Comparison of ENCODE assay signal across 15 cellular contexts in genomic region chr17:17667231-17667630, GRCh38. TPM values are rescaled to one million over a fixed set of nuclear protein-coding genes. Genes with fewer than 3 reads are reported as not detected.
DNase-seq lines count a peak whose midpoint lies in the region; ATAC-seq, FAIRE-seq and TF ChIP-seq lines count a peak whose summit lies in the region.
"Had no signal": no experiment of that assay in that cellular context is flagged by ENCODE, and none has a peak within 500 bp of the region (broad histone marks: within the 10 kb centered on the region; RNA-seq: fewer than 3 reads in every experiment).

No MANE protein-coding gene starts in this region.

- H4K20me1 ChIP-seq in HepG2 (ENCODE audit: insufficient read depth, low read length) (no peaks in the 10 kb centered on the region), OCI-LY7 (ENCODE audit: insufficient read depth, low read length) (no peaks in the 10 kb centered on the region), H1 (replicated peaks in 1 of 2; ENCODE audit: control insufficient read depth in 1 of 2, insufficient read depth in 2 of 2, low read length in 2 of 2) (no peaks in the 10 kb centered on the region)

- no peaks in the 10 kb centered on the region for H3K23me2 ChIP-seq in H1 (ENCODE audit: low read depth, low read length)

- no peaks in the 10 kb centered on the region for H3K79me2 ChIP-seq in HepG2 (ENCODE audit: insufficient read depth, low read length)
- no peaks in the 10 kb centered on the region for H3K79me2 ChIP-seq in OCI-LY7 (ENCODE audit: insufficient read depth, low read depth, low read length)
- no peaks in the 10 kb centered on the region for H3K79me2 ChIP-seq in H1 (ENCODE audit: control insufficient read depth in 1 of 2, insufficient read depth in 2 of 2, low read length in 2 of 2)

- H3K4me2 ChIP-seq in HepG2 (ENCODE audit: low read depth, low read length) (peak overlapping the region; percentile 73; the same call in 1 of the 2 replicates), OCI-LY7 (ENCODE audit: low read length) (peak overlapping the region; percentile 15; the same call in 1 of the 2 replicates), H1 (ENCODE audit: insufficient read depth in 1 of 2, low read depth in 2 of 2, low read length in 2 of 2) (no peak overlapping the region)
- H3K4me2 ChIP-seq: GM23338 had no signal

- H3K9ac ChIP-seq in HepG2 (ENCODE audit: insufficient read depth, low read depth, low read length) (no peak overlapping the region), H1 (replicated peaks in 1 of 4; ENCODE audit: extremely low read depth in 1 of 4, low read depth in 3 of 4, low read length in 3 of 4) (no peak overlapping the region)

- BruUV-seq in HepG2 (replicated peaks; lab: Mats Ljungman, UMichigan) (no TSS peak), OCI-LY7 (replicated peaks; lab: Mats Ljungman, UMichigan) (no TSS peak)

- intact Hi-C loops in HepG2 (cut with micrococcal nuclease; ENCODE audit: unreplicated experiment) (loop anchor here (10.0 kb wide), 1 partner anchor 58 kb away; no protein-coding TSS in a partner anchor), right lobe of liver (cut with DNase I) (loop anchor here in 1 of 2 donors (10.0 kb wide), 1 partner anchor 358 kb away; no protein-coding TSS in a partner anchor), OCI-LY7 (cut with micrococcal nuclease; ENCODE audit: unreplicated experiment) (no loop called here)

- peaks cover 93% of the 10 kb centered on the region for H3K4me1 ChIP-seq in HepG2 (ENCODE audit: insufficient read depth, low read length)
- no peaks in the 10 kb centered on the region for H3K4me1 ChIP-seq in right lobe of liver
- H3K4me1 ChIP-seq in OCI-LY7 (ENCODE audit: insufficient read depth, low read length, poor library complexity, severe bottlenecking): peaks cover 80% of the 10 kb centered on the region
- H3K4me1 ChIP-seq in H1 (replicated peaks in 1 of 4; ENCODE audit: control insufficient read depth in 3 of 4, insufficient read depth in 4 of 4, low read length in 3 of 4): peaks cover 0 to 8% (median 6%) of the 10 kb centered on the region in 4 experiments; a peak in 6 of 7 replicates

- H2BK5ac ChIP-seq in H1 (ENCODE audit: low read depth, low read length): no peak overlapping the region

- no peak overlapping the region for H2BK20ac ChIP-seq in H1 (ENCODE audit: low read length)

- H3K23ac ChIP-seq in H1 (ENCODE audit: insufficient read length): no peak overlapping the region

- no peaks in the 10 kb centered on the region for H3K36me3 ChIP-seq in HepG2 (replicated peaks in 1 of 2; ENCODE audit: control insufficient read depth in 1 of 2, insufficient read depth in 2 of 2, low read length in 2 of 2)
- H3K36me3 ChIP-seq in right lobe of liver: no peaks in the 10 kb centered on the region
- H3K36me3 ChIP-seq in OCI-LY7 (ENCODE audit: insufficient read depth, low read length): no peaks in the 10 kb centered on the region
- no peaks in the 10 kb centered on the region for H3K36me3 ChIP-seq in H1 (ENCODE audit: control insufficient read depth in 2 of 4, insufficient read depth in 4 of 4, low read length in 3 of 4)

- no peaks in the 10 kb centered on the region for H3K9me3 ChIP-seq in HepG2 (ENCODE audit: low read length)
- H3K9me3 ChIP-seq in right lobe of liver: no peaks in the 10 kb centered on the region
- H3K9me3 ChIP-seq in OCI-LY7 (ENCODE audit: low read length): no peaks in the 10 kb centered on the region
- no peaks in the 10 kb centered on the region for H3K9me3 ChIP-seq in H1 (ENCODE audit: insufficient read depth in 2 of 2, low read depth in 1 of 2, low read length in 1 of 2)

- H4K91ac ChIP-seq in H1 (replicated peaks; ENCODE audit: insufficient read length, low read length): no peak overlapping the region

- no peak overlapping the region for H4K5ac ChIP-seq in H1 (ENCODE audit: insufficient read length, low read depth, low read length)

- TF ChIP-seq POLR2A in HepG2 (IDR thresholded peaks at IDR 0.05; ENCODE audit: insufficient read depth in 1 of 2, low read depth in 2 of 2, low read length in 2 of 2) (no peak), right lobe of liver (IDR thresholded peaks at IDR 0.05) (no peak), H1 (IDR thresholded peaks at IDR 0.05; ENCODE audit: control extremely low read depth in 1 of 2, low read depth in 2 of 2, low read length in 2 of 2) (no peak)

- TF ChIP-seq EP300 in HepG2 (IDR thresholded peaks at IDR 0.05; ENCODE audit: low read depth in 2 of 2, low read length in 2 of 2) (no peak), HepG2 (CRISPR knock-in tag; IDR thresholded peaks at IDR 0.05; ENCODE audit: borderline replicate concordance) (no peak), H1 (IDR thresholded peaks at IDR 0.05; ENCODE audit: borderline replicate concordance in 1 of 2, low read depth in 2 of 2, low read length in 2 of 2) (no peak)

- no peaks in the 10 kb centered on the region for H3K79me1 ChIP-seq in H1 (ENCODE audit: low read depth, low read length)

- no peak overlapping the region for H3K56ac ChIP-seq in H1 (replicated peaks; ENCODE audit: insufficient read length, low read depth, low read length)

- no peak overlapping the region for H3K27ac ChIP-seq in HepG2 (ENCODE audit: extremely low read length, insufficient read depth, low read length)
- H3K27ac ChIP-seq in right lobe of liver: no peak overlapping the region
- no peak overlapping the region for H3K27ac ChIP-seq in OCI-LY7 (ENCODE audit: low read depth, low read length, poor library complexity, severe bottlenecking)
- no peak overlapping the region for H3K27ac ChIP-seq in H1 (ENCODE audit: low read depth, low read length)
- H3K27ac ChIP-seq: C4-2B had no signal

- H2AFZ ChIP-seq in HepG2 (ENCODE audit: low read length) (no peak overlapping the region), OCI-LY7 (ENCODE audit: low read length) (peak overlapping the region; percentile 7; the same call in 1 of the 2 replicates), H1 (ENCODE audit: low read length) (no peak overlapping the region)
- H2AFZ ChIP-seq: GM23338 had no signal

- CTCF ChIA-PET in HepG2 (lab: Yijun Ruan, JAX; ENCODE audit: low intra/inter-chr PET ratio, low total read pairs): no interaction called here
- CTCF ChIA-PET in OCI-LY7 (lab: Charles Lee; ENCODE audit: unreplicated experiment): interaction anchor here (0.5 kb wide), 1 partner anchor 301 kb away, joined by 3 read pairs; no protein-coding TSS in a partner anchor
- CTCF ChIA-PET in H1 (lab: Charles Lee; ENCODE audit: partially characterized antibody): interaction anchor here (0.9 to 2.3 kb wide), 2 partner anchors 12 to 212 kb away, joined by 3 to 15 read pairs; no protein-coding TSS in a partner anchor

- ATAC-seq in HepG2 (no peak), right lobe of liver (no peak), GM21390 (IDR thresholded peaks at IDR 0.05; ENCODE audit: unreplicated experiment) (no peak), HG03095 (IDR thresholded peaks at IDR 0.05; ENCODE audit: unreplicated experiment) (no peak)
- ATAC-seq: GM12878, GM23338 had no signal

- H3K27me3 ChIP-seq in HepG2 (ENCODE audit: control insufficient read depth in 1 of 2, insufficient read depth in 2 of 2, low read length in 2 of 2): peaks cover 0 to 16% of the 10 kb centered on the region in 2 experiments; a peak in 2 of 5 replicates
- no peaks in the 10 kb centered on the region for H3K27me3 ChIP-seq in right lobe of liver
- H3K27me3 ChIP-seq in H1 (replicated peaks in 1 of 4; ENCODE audit: control insufficient read depth in 3 of 4, extremely low read depth in 1 of 4, insufficient read depth in 3 of 4, low read length in 3 of 4): peaks cover 0 to 6% (median 0%) of the 10 kb centered on the region in 4 experiments; a peak in 3 of 7 replicates

- H3K4me3 ChIP-seq in HepG2 (replicated peaks in 1 of 3; ENCODE audit: insufficient read depth in 1 of 3, low read depth in 2 of 3, low read length in 3 of 3) (no peak overlapping the region; a peak in 1 of 6 replicates), right lobe of liver (no peak overlapping the region), OCI-LY7 (ENCODE audit: low read depth, low read length, poor library complexity, severe bottlenecking) (no peak overlapping the region), H1 (ENCODE audit: extremely low read depth in 1 of 4, insufficient read depth in 2 of 4, low read depth in 3 of 4, low read length in 4 of 4) (no peak overlapping the region)
- H3K4me3 ChIP-seq: GM12878, GM23338 had no signal

- WGBS in HepG2 (ENCODE audit: low lambda C conversion rate): 0% methylated on average over 2 of the region's 2 CpGs
- WGBS in right lobe of liver (ENCODE audit: insufficient coverage, low coverage, low lambda C conversion rate, missing lambda C conversion rate): 50% methylated on average over 1 of the region's 2 CpGs
- WGBS in H1 (ENCODE audit: extremely low coverage in 1 of 2, insufficient coverage in 1 of 2, insufficient read length in 1 of 2, insufficient replicate concordance in 2 of 2, low coverage in 1 of 2, low lambda C conversion rate in 2 of 2, missing lambda C conversion rate in 1 of 2), 2 experiments: 67% methylated on average over 2 of the region's 2 CpGs; no CpG with 5 or more reads in 1 of the 2 experiments

- H2BK12ac ChIP-seq in H1 (ENCODE audit: low read depth, low read length): no peak overlapping the region

- no peak overlapping the region for H2BK15ac ChIP-seq in H1 (ENCODE audit: low read length)

- DNase-seq in HepG2 (ENCODE audit: low spot score) (no peak), right lobe of liver (no peak), OCI-LY7 (ENCODE audit: low spot score) (peak; percentile 48), H1 (ENCODE audit: low read depth in 1 of 2, low spot score in 2 of 2) (no peak), HPDE6-E6E7 (ENCODE audit: extremely low spot score) (no peak)
- DNase-seq in stimulated activated CD8-positive, alpha-beta memory T cell treated with anti-CD3 and anti-CD28 coated beads, Interleukin-4, amount 100 ng/mL, for 48 hours: no peak
- DNase-seq: ACHN; CD4-positive, alpha-beta memory T cell; DMS79; H9 had no signal

- H2BK120ac ChIP-seq in H1 (replicated peaks; ENCODE audit: low read depth, low read length): no peak overlapping the region

- no peak for FAIRE-seq in HepG2 (lab: Jason Lieb, UNC)
- no peak for FAIRE-seq in H1 (lab: Jason Lieb, UNC)
- FAIRE-seq: GM12878 had no signal

- no peaks in the 10 kb centered on the region for H3K9me2 ChIP-seq in OCI-LY7 (ENCODE audit: insufficient read depth, low read length)

- no peak overlapping the region for H3K14ac ChIP-seq in H1 (ENCODE audit: insufficient read length)

- no peak for TF ChIP-seq RAD21 in HepG2 (CRISPR knock-in tag; IDR thresholded peaks at IDR 0.05)
- TF ChIP-seq RAD21 in H1 (IDR thresholded peaks at IDR 0.05 in 1 of 2, conservative IDR thresholded peaks at IDR 0.05 in 1 of 2; ENCODE audit: low read depth in 2 of 2, low read length in 2 of 2): no peak

- TF ChIP-seq CTCF in HepG2 (CRISPR knock-in tag; IDR thresholded peaks at IDR 0.05) (no peak), right lobe of liver (IDR thresholded peaks at IDR 0.05) (no peak), OCI-LY7 (conservative IDR thresholded peaks at IDR 0.05; ENCODE audit: low read length) (no peak), H1 (IDR thresholded peaks at IDR 0.05; ENCODE audit: control extremely low read depth in 1 of 3, insufficient read depth in 1 of 3, low read depth in 1 of 3, low read length in 3 of 3) (no peak)

- H4K8ac ChIP-seq in H1 (ENCODE audit: extremely low read depth, insufficient read depth, low read length): no peak overlapping the region

- in situ Hi-C loops in HepG2 (cut with HindIII; ENCODE audit: extremely low pct_ligation_motif_present, low pct_unique_long_range_greater_than_20kb): no loop called here

- no peak overlapping the region for H3K4ac ChIP-seq in H1 (replicated peaks; ENCODE audit: insufficient read length, low read depth, low read length)

- H2AK5ac ChIP-seq in H1 (ENCODE audit: low read depth, low read length): 0 out of 2 replicates have a peak overlapping the region, but pooled peaks have one; percentile 24

- no peak overlapping the region for H3K18ac ChIP-seq in H1 (ENCODE audit: extremely low read depth, low read length)

- POLR2A ChIA-PET in HepG2 (lab: Yijun Ruan, JAX) (interaction anchor here (0.9 kb wide), 1 partner anchor 387 kb away, joined by 3 read pairs; no protein-coding TSS in a partner anchor), OCI-LY7 (lab: Charles Lee) (interaction anchor here (0.6 kb wide), 1 partner anchor 126 kb away, joined by 3 read pairs; no protein-coding TSS in a partner anchor), H1 (lab: Charles Lee; ENCODE audit: partially characterized antibody) (no interaction called here)

RNA-seq across cellular contexts. Expression of gene RAI1, which starts 14.0 kb away (rescaled TPM):
- 5.1 and 5.2 TPM in 2 replicates for total RNA-seq in HepG2 (2016; rRNA removed; fragmentation: Illumina TruSeq; extraction: Trizol)
- 2.6 and 3.4 TPM in 2 replicates for total RNA-seq in HepG2 (2016; cell fraction: cytosol; rRNA removed; fragmentation: Illumina TruSeq; extraction: Trizol; ENCODE audit: low read depth)
- total RNA-seq in HepG2 (2016; cell fraction: insoluble cytoplasmic fraction; rRNA removed; fragmentation: Illumina TruSeq; extraction: Trizol): 5.2 and 5.4 TPM in 2 replicates
- total RNA-seq in HepG2 (2016; cell fraction: membrane; rRNA removed; fragmentation: Illumina TruSeq; extraction: Trizol): 4.3 and 5.6 TPM in 2 replicates
- 7.2 and 9.2 TPM in 2 replicates for total RNA-seq in HepG2 (2016; cell fraction: nucleus; rRNA removed; fragmentation: Illumina TruSeq; extraction: Trizol)
- polyA plus RNA-seq in HepG2 (2011; rRNA removed): 3.4 and 3.9 TPM in 2 replicates
- polyA plus RNA-seq in HepG2 (2011; cell fraction: cytosol; rRNA removed): 1.9 and 2.7 TPM in 2 replicates
- polyA plus RNA-seq in HepG2 (2011; cell fraction: nucleus; rRNA removed): 15.5 and 22.7 TPM in 2 replicates
- polyA plus RNA-seq in HepG2 (2012): 6.0 and 9.1 TPM in 2 replicates
- polyA plus RNA-seq in HepG2 (2016; cell fraction: cytosol; fragmentation: Illumina TruSeq; extraction: Trizol; ENCODE audit: low read depth): 3.8 and 4.7 TPM in 2 replicates
- 8.3 and 10.1 TPM in 2 replicates for polyA plus RNA-seq in HepG2 (2016; cell fraction: insoluble cytoplasmic fraction; fragmentation: Illumina TruSeq; extraction: Trizol; ENCODE audit: low read depth)
- 5.1 and 5.2 TPM in 2 replicates for polyA plus RNA-seq in HepG2 (2016; cell fraction: membrane; fragmentation: Illumina TruSeq; extraction: Trizol; ENCODE audit: low read depth)
- 24.6 and 26.3 TPM in 2 replicates for polyA plus RNA-seq in HepG2 (2016; cell fraction: nucleus; fragmentation: Illumina TruSeq; extraction: Trizol; ENCODE audit: insufficient read depth, low read depth)
- polyA minus RNA-seq in HepG2 (2011; rRNA and poly(A)+ RNA removed; ENCODE audit: low replicate concordance): 7.4 and 12.2 TPM in 2 replicates
- 6.2 and 6.7 TPM in 2 replicates for polyA minus RNA-seq in HepG2 (2011; cell fraction: cytosol; rRNA and poly(A)+ RNA removed)
- 9.0 and 12.1 TPM in 2 replicates for polyA minus RNA-seq in HepG2 (2011; cell fraction: nucleus; rRNA and poly(A)+ RNA removed)
- 10 to 100 TPM in 2 of 6 experiments, 1 to 10 TPM in 4; 6.1 to 14.5 (median 8.4) TPM for total RNA-seq in right lobe of liver
- total RNA-seq in OCI-LY7 (2014; rRNA removed; shearing (Covaris generic)): 17.1 and 20.1 TPM in 2 replicates
- 49.4 and 54.3 TPM in 2 replicates for total RNA-seq in OCI-LY7 (2022)
- 0.80 and 1.2 TPM in 2 replicates for total RNA-seq in H1 (2021; fragmentation: NEBNext Ultra II Directional; extraction: Animal tissue kit (Norgen Biotek cat#: 25700))
- 0.39 and 0.57 TPM in 2 replicates for polyA plus RNA-seq in H1 (2011; rRNA removed)
- polyA plus RNA-seq in H1 (2011; cell fraction: cytosol; rRNA removed): 0.45 TPM
- 1.5 TPM for polyA plus RNA-seq in H1 (2011; cell fraction: nucleus; rRNA removed)
- polyA plus RNA-seq in H1 (2012, experiment 1 of 2): 0.89 to 1.6 TPM (median 1.1 TPM) in 4 replicates
- polyA plus RNA-seq in H1 (2012, experiment 2 of 2): 0.58 TPM
- 0.71 TPM for polyA plus RNA-seq in H1 (2013, experiment 1 of 2)
- 0.57 TPM for polyA plus RNA-seq in H1 (2013, experiment 2 of 2)
- polyA minus RNA-seq in H1 (2011; rRNA and poly(A)+ RNA removed): 0.13 and 0.22 TPM in 2 replicates
- 0.73 TPM for polyA minus RNA-seq in H1 (2011; cell fraction: cytosol; rRNA and poly(A)+ RNA removed)
- 1.4 TPM for polyA minus RNA-seq in H1 (2011; cell fraction: nucleus; rRNA and poly(A)+ RNA removed)

Comparison
In these comparisons a context has a peak if more than half of its experiments do, and no peak if none do; other contexts are left out.
1. H3K4me2 ChIP-seq: peak in HepG2 (single experiment) and OCI-LY7 (single experiment); none in H1 (0 of 2).